ENCODE assay signal across 9 cellular contexts in the genomic region with DNA sequence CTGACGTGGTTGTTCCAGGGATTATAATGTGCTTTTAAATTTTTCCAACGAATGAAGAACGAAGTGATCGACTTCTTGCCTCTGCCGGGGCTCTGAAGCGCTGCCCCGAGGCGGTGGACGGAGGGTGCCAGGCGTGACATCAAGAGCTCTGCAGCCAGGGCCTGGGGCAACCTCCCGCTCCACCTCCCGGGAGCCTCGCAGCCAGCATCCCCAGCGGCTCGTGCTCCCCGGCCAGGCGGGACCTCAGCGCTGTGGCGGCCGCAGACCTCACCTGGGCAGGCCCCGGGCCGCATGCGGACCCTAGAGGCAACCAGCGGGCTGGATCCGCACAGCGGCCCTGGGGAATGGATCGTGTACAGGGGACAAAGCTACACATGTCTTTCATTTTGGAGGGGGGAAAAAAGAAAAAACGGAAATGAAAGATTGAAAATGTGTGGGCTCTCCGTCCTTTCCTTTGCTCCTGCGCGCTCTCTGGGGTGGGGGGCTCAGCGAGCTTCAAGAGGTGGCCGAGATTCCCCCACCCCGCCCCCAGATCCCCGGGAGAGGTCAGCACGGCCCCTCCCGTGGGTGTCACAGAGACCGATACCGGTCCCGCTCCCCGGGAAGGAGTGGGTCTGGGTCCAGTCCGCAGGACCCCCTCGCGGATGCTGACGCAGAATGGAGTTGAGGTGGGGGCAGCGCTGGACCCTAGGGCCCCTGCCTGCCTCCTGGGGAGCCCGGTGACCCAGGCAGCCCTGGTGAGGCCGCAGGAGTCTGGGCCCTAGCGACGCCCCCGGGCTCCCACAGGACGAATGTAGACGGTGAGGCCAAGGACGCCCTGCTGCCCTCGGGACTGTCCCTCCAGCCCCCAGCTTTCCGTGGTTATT. TPM values are rescaled to one million over a fixed set of nuclear protein-coding genes. Genes with fewer than 3 reads are reported as not detected.
DNase-seq lines count a peak whose midpoint lies in the region; ATAC-seq and TF ChIP-seq lines count a peak whose summit lies in the region.
"Not testable (repeated sequence)": the region's sequence is repeated elsewhere in the genome, so short reads cannot be mapped to it uniquely, and the experiment has no call there.
"Had no signal": no experiment of that assay in that cellular context is flagged by ENCODE, and none has a peak within 500 bp of the region (broad histone marks: within the 10 kb centered on the region; RNA-seq: fewer than 3 reads in every experiment).

No MANE protein-coding gene starts in this region.

- H3K36me3 Mint-ChIP-seq in T-helper 1 cell treated with Interleukin-12 subunit alpha and Interleukin-12 subunit beta and Interleukin-4 antibody, amounts not matched to agents 30 μg/mL and 1 μg/mL, for 36 hours (ENCODE audit: low read depth) = not testable (repeated sequence)

- peak overlapping the region; percentile 66 for H3K4me3 Mint-ChIP-seq in T-helper 1 cell treated with Interleukin-12 subunit alpha and Interleukin-12 subunit beta and Interleukin-4 antibody, amounts not matched to agents 30 μg/mL and 1 μg/mL, for 36 hours

- ATAC-seq in GM21737 (IDR thresholded peaks at IDR 0.05; ENCODE audit: unreplicated experiment) (peak; percentile 27), HG03565 (IDR thresholded peaks at IDR 0.05; ENCODE audit: unreplicated experiment) (peak; percentile 10)

- not testable (repeated sequence) for H3K27me3 ChIP-seq in breast epithelium; ovary; thymus (ENCODE audit: control insufficient read depth, insufficient read depth)
- H3K27me3 ChIP-seq in left ventricle myocardium inferior (ENCODE audit: low read depth) = peaks cover 38% of the 10 kb centered on the region

- TF ChIP-seq POLR2A in breast epithelium (IDR thresholded peaks at IDR 0.05); ovary (IDR thresholded peaks at IDR 0.05): not testable (repeated sequence)

- intact Hi-C loops in breast epithelium (cut with DNase I; ENCODE audit: low total_unique reads); left ventricle myocardium inferior (cut with micrococcal nuclease); ovary (cut with DNase I): not testable (repeated sequence)

- peak; percentile 27 for DNase-seq in ELF-1 (ENCODE audit: low read depth, low spot score)
- DNase-seq in breast epithelium (ENCODE audit: low spot score in 2 of 2) = not testable (repeated sequence)
- peak; percentile 25 for DNase-seq in left ventricle myocardium inferior
- peak; percentile 26 to 54 (median 42) for DNase-seq in ovary

- H3K4me3 ChIP-seq in breast epithelium (peak overlapping the region; percentile 33 to 78 (median 69)), left ventricle myocardium inferior (peak overlapping the region; percentile 62), ovary (peak overlapping the region; percentile 43), thymus (ENCODE audit: low read length) (peak overlapping the region; percentile 19)

- H3K4me1 Mint-ChIP-seq in T-helper 1 cell treated with Interleukin-12 subunit alpha and Interleukin-12 subunit beta and Interleukin-4 antibody, amounts not matched to agents 30 μg/mL and 1 μg/mL, for 36 hours (ENCODE audit: low read depth) = not testable (repeated sequence)

- peak overlapping the region; percentile 91 to 93 for H3K27ac ChIP-seq in breast epithelium
- H3K27ac ChIP-seq in left ventricle myocardium inferior (replicated peaks) = peak overlapping the region; percentile 63
- peak overlapping the region; percentile 69 to 85 for H3K27ac ChIP-seq in ovary
- not testable (repeated sequence) for H3K27ac ChIP-seq in thymus (ENCODE audit: low read depth)

- not testable (repeated sequence) for TF ChIP-seq CTCF in breast epithelium (IDR thresholded peaks at IDR 0.05); left ventricle myocardium inferior (IDR thresholded peaks at IDR 0.05; ENCODE audit: borderline replicate concordance); ovary (IDR thresholded peaks at IDR 0.05)

- 14 to 23% (median 22%) methylated on average over 52 to 54 of the region's 56 CpGs for WGBS in ovary, 3 donors
- 25% methylated on average over 56 of the region's 56 CpGs for WGBS in thymus

- H3K4me1 ChIP-seq in breast epithelium; left ventricle myocardium inferior; ovary (ENCODE audit: insufficient read depth); thymus (ENCODE audit: control insufficient read depth, insufficient read depth, low read length): not testable (repeated sequence)

- not testable (repeated sequence) for H3K9me3 ChIP-seq in breast epithelium; left ventricle myocardium inferior (replicated peaks); ovary; thymus (ENCODE audit: control insufficient read depth)

- not testable (repeated sequence) for TF ChIP-seq EP300 in ovary (IDR thresholded peaks at IDR 0.05)

- not testable (repeated sequence) for H3K9me3 Mint-ChIP-seq in T-helper 1 cell treated with Interleukin-12 subunit alpha and Interleukin-12 subunit beta and Interleukin-4 antibody, amounts not matched to agents 30 μg/mL and 1 μg/mL, for 36 hours

- H3K36me3 ChIP-seq in breast epithelium; left ventricle myocardium inferior; ovary; thymus (ENCODE audit: control insufficient read depth, insufficient read depth): not testable (repeated sequence)

- H3K27ac Mint-ChIP-seq in T-helper 1 cell treated with Interleukin-12 subunit alpha and Interleukin-12 subunit beta and Interleukin-4 antibody, amounts not matched to agents 30 μg/mL and 1 μg/mL, for 36 hours = not testable (repeated sequence)

- H3K27me3 Mint-ChIP-seq in T-helper 1 cell treated with Interleukin-12 subunit alpha and Interleukin-12 subunit beta and Interleukin-4 antibody, amounts not matched to agents 30 μg/mL and 1 μg/mL, for 36 hours (ENCODE audit: low read depth) = peaks cover 26% of the 10 kb centered on the region

RNA-seq across cellular contexts. Expression of gene GAB4, which starts 28.2 kb away (rescaled TPM):
- not detected for total RNA-seq in breast epithelium
- total RNA-seq in left ventricle myocardium inferior = not detected
- not detected for total RNA-seq in ovary
- polyA plus RNA-seq in ovary = not detected
- 0.02 TPM for polyA plus RNA-seq in thymus
- total RNA-seq: myocyte had no signal

RNA-seq across cellular contexts. Expression of gene IL17RA, which starts 48.6 kb away (rescaled TPM):
- total RNA-seq in breast epithelium = 10 to 100 TPM; 13.8 to 25.3 (median 17.7) TPM
- total RNA-seq in left ventricle myocardium inferior = 7.6 TPM
- 10 to 100 TPM in 5 of 7 donors, 1 to 10 TPM in 2; 7.3 to 18.1 (median 14.0) TPM for total RNA-seq in ovary
- polyA plus RNA-seq in ovary = 10 to 100 TPM in 1 of 2 donors, 1 to 10 TPM in 1; 6.4 to 11.2 TPM
- polyA plus RNA-seq in thymus = 11.3 TPM

Comparison
In these comparisons a context has a peak if more than half of its experiments do, and no peak if none do; other contexts are left out.
1. H3K4me3 ChIP-seq: peak in every context shown above with its lines; median percentile 69 in breast epithelium; 62 in left ventricle myocardium inferior; 43 in ovary; 19 in thymus.